In the genomic region with DNA sequence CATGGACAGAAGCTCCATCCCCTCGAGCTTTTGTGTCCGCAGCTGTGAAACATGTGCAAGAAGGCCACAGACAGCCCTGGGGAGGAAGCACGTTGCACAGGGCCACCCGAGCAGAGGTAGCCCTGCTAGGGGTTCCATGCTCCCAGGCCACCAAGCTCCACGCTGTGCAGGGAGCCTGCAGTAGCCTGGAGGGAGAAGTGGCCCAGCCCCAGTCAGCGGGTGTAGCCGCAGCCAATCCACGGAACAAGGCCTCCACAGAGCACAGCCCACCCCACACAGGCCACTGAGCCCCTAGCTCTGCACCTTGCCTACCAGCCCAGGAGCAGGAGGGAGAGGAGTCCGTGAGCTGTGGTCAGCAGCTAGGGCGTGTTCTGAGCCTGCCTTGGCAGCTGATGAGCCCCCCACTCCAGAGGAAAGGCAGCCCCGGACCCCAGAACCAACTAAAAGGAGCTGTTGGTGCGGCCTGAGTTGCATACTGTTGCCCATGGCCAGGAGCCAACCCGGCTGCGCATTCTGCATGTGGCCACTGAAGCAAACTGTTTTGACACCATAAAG, we compare ENCODE assay signal across 15 cellular contexts.
A peak's percentile ranks its signal among the peaks of the same experiment; 100 is the strongest.
DNase-seq lines count a peak whose midpoint lies in the region; ATAC-seq, FAIRE-seq and TF ChIP-seq lines count a peak whose summit lies in the region.
"Had no signal": no experiment of that assay in that cellular context is flagged by ENCODE, and none has a peak within 500 bp of the region (broad histone marks: within the 10 kb centered on the region; RNA-seq: fewer than 3 reads in every experiment).

No MANE protein-coding gene starts in this region.

- no peaks in the 10 kb centered on the region for H3K4me1 ChIP-seq in RWPE2 (ENCODE audit: insufficient read depth, poor library complexity, severe bottlenecking)
- no peaks in the 10 kb centered on the region for H3K4me1 ChIP-seq in osteoblast (ENCODE audit: insufficient read depth, low read length)
- H3K4me1 ChIP-seq: A549, BE2C had no signal

- ATAC-seq in RWPE2 (ENCODE audit: low read depth): no peak
- ATAC-seq in esophagus mucosa: peak; percentile 9
- no peak for ATAC-seq in HG03460 (IDR thresholded peaks at IDR 0.05; ENCODE audit: unreplicated experiment)
- ATAC-seq: A549, GM12878 had no signal

- H3K27ac ChIP-seq in RWPE2 (ENCODE audit: poor library complexity, severe bottlenecking): no peak overlapping the region
- H3K27ac ChIP-seq in osteoblast (ENCODE audit: low read depth, low read length): no peak overlapping the region
- H3K27ac ChIP-seq: A549, C4-2B had no signal

- H3K27me3 ChIP-seq in RWPE2 (ENCODE audit: insufficient read depth, poor library complexity, severe bottlenecking) (no peaks in the 10 kb centered on the region), osteoblast (ENCODE audit: insufficient read depth, low read length) (no peaks in the 10 kb centered on the region)
- H3K27me3 ChIP-seq: BE2C had no signal

- H3K9me3 ChIP-seq in RWPE2 (ENCODE audit: severe bottlenecking) (no peaks in the 10 kb centered on the region), osteoblast (ENCODE audit: low read depth, low read length) (no peaks in the 10 kb centered on the region)
- H3K9me3 ChIP-seq: A549, BE2C had no signal

- TF ChIP-seq CTCF in RWPE2 (IDR thresholded peaks at IDR 0.05; ENCODE audit: poor library complexity, severe bottlenecking): no peak
- no peak for TF ChIP-seq CTCF in osteoblast (IDR thresholded peaks at IDR 0.05; ENCODE audit: extremely low read depth, low read depth, low read length)
- TF ChIP-seq CTCF in GM13977 (IDR thresholded peaks at IDR 0.05; ENCODE audit: extremely low read depth, insufficient read depth, missing control alignments): no peak

- H3K4me2 ChIP-seq in osteoblast (ENCODE audit: insufficient read depth, low read length): no peak overlapping the region
- H3K4me2 ChIP-seq: A549 had no signal

- no peaks in the 10 kb centered on the region for H3K79me2 ChIP-seq in osteoblast (ENCODE audit: insufficient read depth, low read length)

- H3K4me3 ChIP-seq in RWPE2 (ENCODE audit: severe bottlenecking) (no peak overlapping the region), osteoblast (ENCODE audit: insufficient read depth, low read length) (no peak overlapping the region)
- H3K4me3 ChIP-seq: A549, GM12878 had no signal

- no peaks in the 10 kb centered on the region for H4K20me1 ChIP-seq in osteoblast (ENCODE audit: insufficient read depth, low read length)

- in situ Hi-C loops in GM13977 (cut with MboI; ENCODE audit: low pct_unique_long_range_greater_than_20kb, low sequenced_read_pairs, unreplicated experiment): no loop called here

- peak; percentile 17 for FAIRE-seq in urothelium cell line (lab: Jason Lieb, UNC)
- FAIRE-seq: A549, GM12878 had no signal

- no peak overlapping the region for H2AFZ ChIP-seq in osteoblast (ENCODE audit: low read length)

- H3K36me3 ChIP-seq in RWPE2 (ENCODE audit: low read depth) (no peaks in the 10 kb centered on the region), osteoblast (ENCODE audit: insufficient read depth, low read length) (no peaks in the 10 kb centered on the region)
- H3K36me3 ChIP-seq: BE2C had no signal

- DNase-seq in RWPE2 (ENCODE audit: low spot score) (peak; percentile 53), osteoblast (ENCODE audit: insufficient read length, low spot score, missing footprints) (peak; percentile 36), urothelium cell line (ENCODE audit: low spot score) (no peak), NCI-H1105 treated with DMSO at 0.1 percent for 48 hours (lab: John Stamatoyannopoulos, UW) (no peak), GM13977 (ENCODE audit: low spot score) (no peak)
- DNase-seq: BE2C; CD4-positive, alpha-beta memory T cell; DMS79; GOT3; H9 had no signal

Comparison
In these comparisons a context has a peak if more than half of its experiments do, and no peak if none do; other contexts are left out.
1. DNase-seq: peak in RWPE2 (single experiment) and osteoblast (single experiment); none in urothelium cell line (single experiment), NCI-H1105 treated with DMSO at 0.1 percent for 48 hours (single experiment) and GM13977 (single experiment).